ENCODE assay signal across 1 cellular context in the genomic region with DNA sequence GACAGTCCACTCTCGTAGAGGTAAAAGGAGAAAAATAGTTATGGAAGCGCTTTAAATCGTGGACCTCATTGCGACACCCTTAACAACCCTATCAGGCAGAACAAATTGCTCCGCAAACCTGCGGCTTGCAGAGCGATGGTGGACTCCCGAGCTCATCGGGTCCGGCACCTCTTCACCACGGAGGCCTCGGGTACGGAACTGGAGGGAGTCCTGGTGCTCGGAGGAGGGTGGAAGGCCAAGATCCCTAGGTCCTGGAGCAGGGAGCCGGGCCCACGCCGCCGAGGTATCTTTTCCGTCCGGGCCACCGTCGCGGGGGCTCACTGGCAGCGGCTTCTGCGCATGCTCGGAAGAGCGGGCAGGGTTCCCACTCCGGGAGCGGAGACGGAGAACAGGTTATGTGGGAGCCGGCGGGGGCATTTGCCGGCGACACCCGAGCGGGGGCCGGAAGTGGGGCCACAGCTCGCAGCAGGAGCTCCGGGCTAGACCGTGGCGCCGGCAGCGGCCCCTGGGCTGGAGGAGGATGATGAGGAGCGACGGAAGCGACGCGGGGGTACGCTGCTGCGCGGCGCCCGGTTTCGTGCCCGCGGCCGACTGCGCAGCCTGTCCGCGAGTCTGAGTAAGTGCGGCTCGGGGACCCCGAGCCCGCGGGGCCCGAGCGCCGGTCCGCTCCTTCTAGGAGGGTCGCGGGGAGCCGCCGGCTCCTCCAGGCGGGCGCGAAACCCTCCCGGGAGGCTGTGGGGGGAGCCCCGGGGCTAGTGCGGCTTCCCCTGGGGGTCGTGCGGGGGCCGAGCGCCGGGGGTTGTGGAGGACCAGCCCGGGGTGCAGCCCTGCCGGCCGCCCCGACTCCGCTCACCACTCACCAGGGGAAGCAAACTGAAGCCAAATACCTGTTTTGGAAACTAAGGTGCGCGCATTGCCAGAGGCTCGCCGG.
TF ChIP-seq lines count a peak whose summit lies in the region.

A gene (plus strand): TSS at position 349 of the 931 bp plus-strand sequence. CDS start 10,827 bp downstream, outside the sequence.

TF ChIP-seq in GM23338, 12 proteins besides CTCF, POLR2A, EP300 and RAD21 (continued from another document):
- TF ChIP-seq, protein P1, sequence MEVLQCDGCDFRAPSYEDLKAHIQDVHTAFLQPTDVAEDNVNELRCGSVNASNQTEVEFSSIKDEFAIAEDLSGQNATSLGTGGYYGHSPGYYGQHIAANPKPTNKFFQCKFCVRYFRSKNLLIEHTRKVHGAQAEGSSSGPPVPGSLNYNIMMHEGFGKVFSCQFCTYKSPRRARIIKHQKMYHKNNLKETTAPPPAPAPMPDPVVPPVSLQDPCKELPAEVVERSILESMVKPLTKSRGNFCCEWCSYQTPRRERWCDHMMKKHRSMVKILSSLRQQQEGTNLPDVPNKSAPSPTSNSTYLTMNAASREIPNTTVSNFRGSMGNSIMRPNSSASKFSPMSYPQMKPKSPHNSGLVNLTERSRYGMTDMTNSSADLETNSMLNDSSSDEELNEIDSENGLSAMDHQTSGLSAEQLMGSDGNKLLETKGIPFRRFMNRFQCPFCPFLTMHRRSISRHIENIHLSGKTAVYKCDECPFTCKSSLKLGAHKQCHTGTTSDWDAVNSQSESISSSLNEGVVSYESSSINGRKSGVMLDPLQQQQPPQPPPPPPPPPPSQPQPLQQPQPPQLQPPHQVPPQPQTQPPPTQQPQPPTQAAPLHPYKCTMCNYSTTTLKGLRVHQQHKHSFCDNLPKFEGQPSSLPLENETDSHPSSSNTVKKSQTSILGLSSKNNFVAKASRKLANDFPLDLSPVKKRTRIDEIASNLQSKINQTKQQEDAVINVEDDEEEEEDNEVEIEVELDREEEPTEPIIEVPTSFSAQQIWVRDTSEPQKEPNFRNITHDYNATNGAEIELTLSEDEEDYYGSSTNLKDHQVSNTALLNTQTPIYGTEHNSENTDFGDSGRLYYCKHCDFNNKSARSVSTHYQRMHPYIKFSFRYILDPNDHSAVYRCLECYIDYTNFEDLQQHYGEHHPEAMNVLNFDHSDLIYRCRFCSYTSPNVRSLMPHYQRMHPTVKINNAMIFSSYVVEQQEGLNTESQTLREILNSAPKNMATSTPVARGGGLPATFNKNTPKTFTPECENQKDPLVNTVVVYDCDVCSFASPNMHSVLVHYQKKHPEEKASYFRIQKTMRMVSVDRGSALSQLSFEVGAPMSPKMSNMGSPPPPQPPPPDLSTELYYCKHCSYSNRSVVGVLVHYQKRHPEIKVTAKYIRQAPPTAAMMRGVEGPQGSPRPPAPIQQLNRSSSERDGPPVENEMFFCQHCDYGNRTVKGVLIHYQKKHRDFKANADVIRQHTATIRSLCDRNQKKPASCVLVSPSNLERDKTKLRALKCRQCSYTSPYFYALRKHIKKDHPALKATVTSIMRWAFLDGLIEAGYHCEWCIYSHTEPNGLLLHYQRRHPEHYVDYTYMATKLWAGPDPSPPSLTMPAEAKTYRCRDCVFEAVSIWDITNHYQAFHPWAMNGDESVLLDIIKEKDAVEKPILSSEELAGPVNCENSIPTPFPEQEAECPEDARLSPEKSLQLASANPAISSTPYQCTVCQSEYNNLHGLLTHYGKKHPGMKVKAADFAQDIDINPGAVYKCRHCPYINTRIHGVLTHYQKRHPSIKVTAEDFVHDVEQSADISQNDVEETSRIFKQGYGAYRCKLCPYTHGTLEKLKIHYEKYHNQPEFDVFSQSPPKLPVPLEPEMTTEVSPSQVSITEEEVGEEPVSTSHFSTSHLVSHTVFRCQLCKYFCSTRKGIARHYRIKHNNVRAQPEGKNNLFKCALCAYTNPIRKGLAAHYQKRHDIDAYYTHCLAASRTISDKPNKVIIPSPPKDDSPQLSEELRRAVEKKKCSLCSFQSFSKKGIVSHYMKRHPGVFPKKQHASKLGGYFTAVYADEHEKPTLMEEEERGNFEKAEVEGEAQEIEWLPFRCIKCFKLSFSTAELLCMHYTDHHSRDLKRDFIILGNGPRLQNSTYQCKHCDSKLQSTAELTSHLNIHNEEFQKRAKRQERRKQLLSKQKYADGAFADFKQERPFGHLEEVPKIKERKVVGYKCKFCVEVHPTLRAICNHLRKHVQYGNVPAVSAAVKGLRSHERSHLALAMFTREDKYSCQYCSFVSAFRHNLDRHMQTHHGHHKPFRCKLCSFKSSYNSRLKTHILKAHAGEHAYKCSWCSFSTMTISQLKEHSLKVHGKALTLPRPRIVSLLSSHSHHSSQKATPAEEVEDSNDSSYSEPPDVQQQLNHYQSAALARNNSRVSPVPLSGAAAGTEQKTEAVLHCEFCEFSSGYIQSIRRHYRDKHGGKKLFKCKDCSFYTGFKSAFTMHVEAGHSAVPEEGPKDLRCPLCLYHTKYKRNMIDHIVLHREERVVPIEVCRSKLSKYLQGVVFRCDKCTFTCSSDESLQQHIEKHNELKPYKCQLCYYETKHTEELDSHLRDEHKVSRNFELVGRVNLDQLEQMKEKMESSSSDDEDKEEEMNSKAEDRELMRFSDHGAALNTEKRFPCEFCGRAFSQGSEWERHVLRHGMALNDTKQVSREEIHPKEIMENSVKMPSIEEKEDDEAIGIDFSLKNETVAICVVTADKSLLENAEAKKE (CRISPR knock-in tag; IDR thresholded peaks at IDR 0.05): no peak
- TF ChIP-seq, protein P2, sequence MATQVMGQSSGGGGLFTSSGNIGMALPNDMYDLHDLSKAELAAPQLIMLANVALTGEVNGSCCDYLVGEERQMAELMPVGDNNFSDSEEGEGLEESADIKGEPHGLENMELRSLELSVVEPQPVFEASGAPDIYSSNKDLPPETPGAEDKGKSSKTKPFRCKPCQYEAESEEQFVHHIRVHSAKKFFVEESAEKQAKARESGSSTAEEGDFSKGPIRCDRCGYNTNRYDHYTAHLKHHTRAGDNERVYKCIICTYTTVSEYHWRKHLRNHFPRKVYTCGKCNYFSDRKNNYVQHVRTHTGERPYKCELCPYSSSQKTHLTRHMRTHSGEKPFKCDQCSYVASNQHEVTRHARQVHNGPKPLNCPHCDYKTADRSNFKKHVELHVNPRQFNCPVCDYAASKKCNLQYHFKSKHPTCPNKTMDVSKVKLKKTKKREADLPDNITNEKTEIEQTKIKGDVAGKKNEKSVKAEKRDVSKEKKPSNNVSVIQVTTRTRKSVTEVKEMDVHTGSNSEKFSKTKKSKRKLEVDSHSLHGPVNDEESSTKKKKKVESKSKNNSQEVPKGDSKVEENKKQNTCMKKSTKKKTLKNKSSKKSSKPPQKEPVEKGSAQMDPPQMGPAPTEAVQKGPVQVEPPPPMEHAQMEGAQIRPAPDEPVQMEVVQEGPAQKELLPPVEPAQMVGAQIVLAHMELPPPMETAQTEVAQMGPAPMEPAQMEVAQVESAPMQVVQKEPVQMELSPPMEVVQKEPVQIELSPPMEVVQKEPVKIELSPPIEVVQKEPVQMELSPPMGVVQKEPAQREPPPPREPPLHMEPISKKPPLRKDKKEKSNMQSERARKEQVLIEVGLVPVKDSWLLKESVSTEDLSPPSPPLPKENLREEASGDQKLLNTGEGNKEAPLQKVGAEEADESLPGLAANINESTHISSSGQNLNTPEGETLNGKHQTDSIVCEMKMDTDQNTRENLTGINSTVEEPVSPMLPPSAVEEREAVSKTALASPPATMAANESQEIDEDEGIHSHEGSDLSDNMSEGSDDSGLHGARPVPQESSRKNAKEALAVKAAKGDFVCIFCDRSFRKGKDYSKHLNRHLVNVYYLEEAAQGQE (IDR thresholded peaks at IDR 0.05; ENCODE audit: unreplicated experiment): peak; percentile 11
- TF ChIP-seq ZNF114 (CRISPR knock-in tag; IDR thresholded peaks at IDR 0.05): no peak
